In the genomic region with DNA sequence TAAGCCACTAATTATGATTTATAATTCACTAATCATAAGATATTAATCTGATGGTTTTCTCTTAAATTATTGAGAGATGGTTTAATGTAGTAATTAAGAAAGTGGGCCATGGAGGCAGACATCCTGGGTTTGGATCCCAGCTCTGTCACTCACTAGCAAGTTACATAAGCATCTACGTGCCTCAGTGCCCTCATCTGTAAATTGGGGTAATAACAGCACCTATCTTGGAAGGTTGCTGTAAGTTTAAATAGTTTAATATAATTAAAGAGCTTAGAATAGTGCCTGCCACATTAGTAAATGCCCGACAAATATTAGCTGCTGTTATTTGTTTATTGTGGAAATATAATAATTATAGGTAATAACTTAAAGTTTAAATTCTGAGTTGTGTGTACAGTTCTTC, we compare ENCODE assay signal across 21 cellular contexts. TPM values are rescaled to one million over a fixed set of nuclear protein-coding genes. Genes with fewer than 3 reads are reported as not detected.
"Had no signal": no experiment of that assay in that cellular context is flagged by ENCODE, and none has a peak within 500 bp of the region (broad histone marks: within the 10 kb centered on the region; RNA-seq: fewer than 3 reads in every experiment).

No MANE protein-coding gene starts in this region.

- H3K4me3 Mint-ChIP-seq: activated CD4-positive, alpha-beta T cell treated with anti-CD3 and anti-CD28 coated beads, Interleukin-2, amount 10 ng/mL, durations not matched to agents 24 days and 14 days; activated CD8-positive, alpha-beta T cell treated with anti-CD3 and anti-CD28 coated beads for 36 hours; activated naive CD8-positive, alpha-beta T cell treated with anti-CD3 and anti-CD28 coated beads, Interleukin-2, amount 50 U/mL, for 24 hours; activated T-cell treated with anti-CD3 and anti-CD28 coated beads, Interleukin-2, amount 50 U/mL, for 24 hours; naive B cell; stimulated activated memory B cell treated with anti-CD40 and anti-IgM and Interleukin-4, amounts not matched to agents 10 μg/mL and 1 μg/mL and 100 μg/mL, for 72 hours had no signal

- H3K4me3 ChIP-seq: ascending aorta, hepatocyte, ovary, sigmoid colon had no signal

- H3K36me3 ChIP-seq: ascending aorta, ovary, sigmoid colon had no signal

- H3K27ac Mint-ChIP-seq: activated CD4-positive, alpha-beta T cell treated with anti-CD3 and anti-CD28 coated beads, Interleukin-2, amount 10 ng/mL, durations not matched to agents 24 days and 14 days; activated CD8-positive, alpha-beta T cell treated with anti-CD3 and anti-CD28 coated beads for 36 hours; activated naive CD8-positive, alpha-beta T cell treated with anti-CD3 and anti-CD28 coated beads, Interleukin-2, amount 50 U/mL, for 24 hours; activated T-cell treated with anti-CD3 and anti-CD28 coated beads, Interleukin-2, amount 50 U/mL, for 24 hours; activated T-helper 2 cell treated with anti-CD3 and anti-CD28 coated beads, Interferon-gamma antibody, Interleukin-2, Interleukin-4, amounts not matched to agents 10 μg/mL and 5 μg/mL and 100 μg/mL, durations not matched to agents 14 hours and 24 hours and 36 hours; stimulated activated memory B cell treated with anti-CD40 and anti-IgM and Interleukin-4, amounts not matched to agents 10 μg/mL and 1 μg/mL and 100 μg/mL, for 72 hours had no signal

- ATAC-seq: activated CD8-positive, alpha-beta T cell treated with anti-CD3 and anti-CD28 coated beads for 36 hours; activated naive CD8-positive, alpha-beta T cell treated with anti-CD3 and anti-CD28 coated beads, Interleukin-2, amount 50 U/mL, for 24 hours; esophagus mucosa; SK-N-SH treated with all-trans-retinoic acid at 6 μM for 48 hours; stimulated activated memory B cell treated with anti-CD40 and anti-IgM and Interleukin-4, amounts not matched to agents 10 μg/mL and 1 μg/mL and 100 μg/mL, for 72 hours had no signal

- H3K27ac ChIP-seq: hepatocyte, ovary had no signal

- H3K9me3 ChIP-seq: ascending aorta, ovary, sigmoid colon had no signal

- H3K27me3 Mint-ChIP-seq: activated CD4-positive, alpha-beta T cell treated with anti-CD3 and anti-CD28 coated beads, Interleukin-2, amount 10 ng/mL, durations not matched to agents 24 days and 14 days; activated CD8-positive, alpha-beta T cell treated with anti-CD3 and anti-CD28 coated beads for 36 hours; activated naive CD8-positive, alpha-beta T cell treated with anti-CD3 and anti-CD28 coated beads, Interleukin-2, amount 50 U/mL, for 24 hours; activated T-cell treated with anti-CD3 and anti-CD28 coated beads, Interleukin-2, amount 50 U/mL, for 24 hours; naive B cell; stimulated activated memory B cell treated with anti-CD40 and anti-IgM and Interleukin-4, amounts not matched to agents 10 μg/mL and 1 μg/mL and 100 μg/mL, for 72 hours had no signal

- DNase-seq: activated CD4-positive, alpha-beta T cell treated with anti-CD3 and anti-CD28 coated beads, Interleukin-2, amount 10 ng/mL, durations not matched to agents 24 days and 14 days; activated CD8-positive, alpha-beta T cell treated with anti-CD3 and anti-CD28 coated beads for 36 hours; activated naive CD4-positive, alpha-beta T cell treated with Interleukin-2 at 50 U/mL for 16 hours; activated naive CD8-positive, alpha-beta T cell treated with anti-CD3 and anti-CD28 coated beads, Interleukin-2, amount 50 U/mL, for 24 hours; activated T-cell treated with anti-CD3 and anti-CD28 coated beads, Interleukin-2, amount 50 U/mL, for 24 hours; cerebellar nuclear complex; cortex of kidney; effector CD4-positive, alpha-beta T cell; left colon; ovary; sigmoid colon; stimulated activated CD4-positive, alpha-beta T cell treated with anti-CD3 and anti-CD28 coated beads, Interleukin-4, amount 100 ng/mL, for 4 hours; T-helper 1 cell; T-helper 9 cell had no signal

- H3K27me3 ChIP-seq: ascending aorta, hepatocyte, ovary, sigmoid colon had no signal

- H3K9me3 Mint-ChIP-seq: activated CD4-positive, alpha-beta T cell treated with anti-CD3 and anti-CD28 coated beads, Interleukin-2, amount 10 ng/mL, durations not matched to agents 24 days and 14 days; activated CD8-positive, alpha-beta T cell treated with anti-CD3 and anti-CD28 coated beads for 36 hours; activated naive CD8-positive, alpha-beta T cell treated with anti-CD3 and anti-CD28 coated beads, Interleukin-2, amount 50 U/mL, for 24 hours; activated T-cell treated with anti-CD3 and anti-CD28 coated beads, Interleukin-2, amount 50 U/mL, for 24 hours; activated T-helper 2 cell treated with anti-CD3 and anti-CD28 coated beads, Interferon-gamma antibody, Interleukin-2, Interleukin-4, amounts not matched to agents 10 μg/mL and 5 μg/mL and 100 μg/mL, durations not matched to agents 14 hours and 24 hours and 36 hours; naive B cell; stimulated activated memory B cell treated with anti-CD40 and anti-IgM and Interleukin-4, amounts not matched to agents 10 μg/mL and 1 μg/mL and 100 μg/mL, for 72 hours had no signal

- H3K4me1 ChIP-seq: ascending aorta had no signal

RNA-seq across cellular contexts. Expression of a gene that starts 31.2 kb away (rescaled TPM):
- total RNA-seq: ascending aorta had no signal
